ENCODE assay signal across 8 cellular contexts in the genomic region with DNA sequence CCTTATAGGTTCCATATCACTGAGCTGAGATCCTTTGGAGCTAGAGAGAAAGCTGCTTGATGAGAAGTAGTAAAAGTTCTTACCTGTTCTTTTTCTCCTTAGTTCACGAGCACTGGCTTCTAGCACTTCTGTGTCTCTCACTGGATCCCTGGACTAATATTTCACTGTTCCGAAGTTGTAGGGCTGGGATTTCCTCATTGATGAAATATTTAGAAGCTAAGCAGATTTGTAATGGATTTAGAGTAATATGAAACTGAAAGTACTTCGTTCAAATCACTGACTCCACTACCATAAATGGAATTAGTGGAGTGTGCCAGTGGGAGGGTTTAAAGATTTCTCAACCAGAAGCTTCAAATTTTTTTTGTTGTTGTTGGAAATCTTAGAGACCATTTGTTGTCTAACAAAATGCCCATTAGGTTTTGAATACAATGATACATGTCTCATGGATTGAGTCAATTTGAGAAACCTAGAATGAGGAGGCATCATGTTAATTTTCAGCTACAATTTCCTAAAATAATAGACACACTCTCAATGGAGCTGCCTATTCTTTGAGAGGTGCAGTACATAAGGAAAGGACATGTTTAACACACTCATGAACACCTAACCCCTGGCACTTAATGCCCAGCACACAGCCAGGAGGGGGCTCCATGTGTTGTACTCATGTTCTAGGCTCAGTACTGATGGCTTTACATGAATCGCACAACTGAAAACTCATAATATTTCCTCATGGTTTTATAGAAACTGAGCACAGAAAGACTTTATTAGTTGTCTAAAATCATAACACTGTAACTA. TPM values are rescaled to one million over a fixed set of nuclear protein-coding genes. Genes with fewer than 3 reads are reported as not detected.
DNase-seq lines count a peak whose midpoint lies in the region; ATAC-seq and TF ChIP-seq lines count a peak whose summit lies in the region.

A gene with protein sequence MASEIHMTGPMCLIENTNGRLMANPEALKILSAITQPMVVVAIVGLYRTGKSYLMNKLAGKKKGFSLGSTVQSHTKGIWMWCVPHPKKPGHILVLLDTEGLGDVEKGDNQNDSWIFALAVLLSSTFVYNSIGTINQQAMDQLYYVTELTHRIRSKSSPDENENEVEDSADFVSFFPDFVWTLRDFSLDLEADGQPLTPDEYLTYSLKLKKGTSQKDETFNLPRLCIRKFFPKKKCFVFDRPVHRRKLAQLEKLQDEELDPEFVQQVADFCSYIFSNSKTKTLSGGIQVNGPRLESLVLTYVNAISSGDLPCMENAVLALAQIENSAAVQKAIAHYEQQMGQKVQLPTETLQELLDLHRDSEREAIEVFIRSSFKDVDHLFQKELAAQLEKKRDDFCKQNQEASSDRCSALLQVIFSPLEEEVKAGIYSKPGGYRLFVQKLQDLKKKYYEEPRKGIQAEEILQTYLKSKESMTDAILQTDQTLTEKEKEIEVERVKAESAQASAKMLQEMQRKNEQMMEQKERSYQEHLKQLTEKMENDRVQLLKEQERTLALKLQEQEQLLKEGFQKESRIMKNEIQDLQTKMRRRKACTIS (minus strand): TSS at position 132 of the 792 bp plus-strand sequence. CDS start 1,974 bp downstream, outside the sequence.

- peak within 1 kb of the TSS; percentile 69 for H3K27ac ChIP-seq in CD4-positive, alpha-beta T cell (ENCODE audit: low read depth, low read length)
- H3K27ac ChIP-seq in adipose tissue (ENCODE audit: low read depth, low read length) (no peak within 1 kb of the TSS), left ventricle myocardium inferior (replicated peaks) (peak within 1 kb of the TSS; percentile 87)

- intact Hi-C loops in CD4-positive, alpha-beta T cell (cut with DNase I, micrococcal nuclease): loop anchor here (1.0 to 5.0 kb wide), 3 partner anchors 38 to 292 kb away; partner anchors contain the start of gene GBP3 (in 1 of the 2)
- intact Hi-C loops in left ventricle myocardium inferior (cut with micrococcal nuclease): no loop called here

- H3K36me3 ChIP-seq in left ventricle myocardium inferior: peaks cover under 1% of the 10 kb centered on the region
- no peaks in the 10 kb centered on the region for H3K36me3 ChIP-seq in skeletal muscle satellite cell (ENCODE audit: insufficient read depth, low read length)

- H3K4me1 ChIP-seq in left ventricle myocardium inferior: peaks cover 38% of the 10 kb centered on the region
- H3K4me1 ChIP-seq in skeletal muscle satellite cell (ENCODE audit: control insufficient read depth, insufficient read depth, low read length): peaks cover 21% of the 10 kb centered on the region

- WGBS in adipose tissue, 3 donors: 18 to 37% (median 20%) methylated on average over 4 of the region's 4 CpGs

- H3K4me3 ChIP-seq in left ventricle myocardium inferior (peak within 1 kb of the TSS; percentile 71), skeletal muscle satellite cell (ENCODE audit: low read length) (peak within 1 kb of the TSS; percentile 66)

- H3K9me3 ChIP-seq in CD4-positive, alpha-beta T cell (ENCODE audit: control insufficient read depth, low read length): no peaks in the 10 kb centered on the region
- H3K9me3 ChIP-seq in left ventricle myocardium inferior (replicated peaks) (no peaks in the 10 kb centered on the region), skeletal muscle satellite cell (replicated peaks; ENCODE audit: low read length) (no peaks in the 10 kb centered on the region)

- POLR2A ChIA-PET in CD4-positive, alpha-beta T cell (lab: Charles Lee): interaction anchor here (0.8 to 3.0 kb wide), 22 partner anchors 9 to 543 kb away, joined by 3 to 22 read pairs (median 4); partner anchors contain the start of genes GBP2, GBP3, GBP4 and GBP5

- H3K27me3 ChIP-seq in CD4-positive, alpha-beta T cell (ENCODE audit: control insufficient read depth, insufficient read depth, low read length): no peaks in the 10 kb centered on the region
- H3K27me3 ChIP-seq in left ventricle myocardium inferior (ENCODE audit: low read depth) (no peaks in the 10 kb centered on the region), skeletal muscle satellite cell (ENCODE audit: control insufficient read depth, insufficient read depth, low read length) (no peaks in the 10 kb centered on the region)

- CTCF ChIA-PET in CD4-positive, alpha-beta T cell (lab: Charles Lee): interaction anchor here (0.7 to 2.6 kb wide), 3 partner anchors 20 to 92 kb away, joined by 3 to 6 read pairs (median 4); no protein-coding TSS in a partner anchor

- peaks cover 49% of the 10 kb centered on the region for H3K36me3 Mint-ChIP-seq in CD4-positive, alpha-beta T cell (ENCODE audit: low read depth)

- peak within 1 kb of the TSS; percentile 89 for H3K4me2 ChIP-seq in skeletal muscle satellite cell (ENCODE audit: low read length)

- no peak for TF ChIP-seq CTCF in CD4-positive, alpha-beta T cell (IDR thresholded peaks at IDR 0.05)
- TF ChIP-seq CTCF in left ventricle myocardium inferior (IDR thresholded peaks at IDR 0.05; ENCODE audit: borderline replicate concordance): no peak

- peak within 1 kb of the TSS; percentile 93 for H3K27ac Mint-ChIP-seq in CD4-positive, alpha-beta T cell

- no peaks in the 10 kb centered on the region for H3K27me3 Mint-ChIP-seq in CD4-positive, alpha-beta T cell

- ATAC-seq in CD4-positive, alpha-beta T cell (ENCODE audit: poor library complexity): peak; percentile 87
- ATAC-seq in GM19463 (IDR thresholded peaks at IDR 0.05; ENCODE audit: unreplicated experiment): peak; percentile 57

- peak within 1 kb of the TSS; percentile 73 for H3K9ac ChIP-seq in skeletal muscle satellite cell (ENCODE audit: low read depth, low read length)

- H3K4me1 Mint-ChIP-seq in CD4-positive, alpha-beta T cell (ENCODE audit: low read depth): peaks cover 74% of the 10 kb centered on the region

- H3K9me3 Mint-ChIP-seq in CD4-positive, alpha-beta T cell: no peaks in the 10 kb centered on the region

- peak within 1 kb of the TSS; percentile 97 for H3K4me3 Mint-ChIP-seq in CD4-positive, alpha-beta T cell

- DNase-seq in CD4-positive, alpha-beta T cell: no peak
- DNase-seq in HT1080 (ENCODE audit: low read depth): peak; percentile 67
- DNase-seq in left ventricle myocardium inferior: no peak
- DNase-seq in NCI-H2107 (lab: John Stamatoyannopoulos, UW): no peak
- DNase-seq in activated CD4-positive, CD25-positive, alpha-beta regulatory T cell treated with anti-CD3 and anti-CD28 coated beads, Interleukin-2, amount 50 U/mL, for 72 hours: no peak

RNA-seq across cellular contexts. Expression of the gene that starts here (rescaled TPM):
- 10 to 100 TPM; 15.5 to 16.5 TPM for total RNA-seq in CD4-positive, alpha-beta T cell
- total RNA-seq in HT1080 (2014; rRNA removed; shearing (Covaris generic)): 12.9 and 17.0 TPM in 2 replicates
- polyA plus RNA-seq in HT1080 (2015; cell fraction: cytosol; rRNA removed): 5.6 and 9.1 TPM in 2 replicates
- 24.2 and 27.7 TPM in 2 replicates for polyA plus RNA-seq in HT1080 (2015; cell fraction: nucleus; rRNA removed)
- polyA plus RNA-seq in adipose tissue: 10 to 100 TPM in 2 of 3 donors, 1 to 10 TPM in 1; 5.5 to 34.7 (median 20.6) TPM
- total RNA-seq in left ventricle myocardium inferior: 5.7 TPM
- total RNA-seq in skeletal muscle satellite cell (2012; rRNA removed): 14.7 and 15.3 TPM in 2 replicates
